Comparison of ENCODE assay signal across 1 cellular context in genomic region chr3:108589081-108589997, GRCh38.
A peak's percentile ranks its signal among the peaks of the same experiment; 100 is the strongest.
TF ChIP-seq lines count a peak whose summit lies in the region.

Gene CIP2A (minus strand): TSS chr3:108589438. CDS start chr3:108589375, 63 bp downstream.
Gene DZIP3 (plus strand): TSS chr3:108589722. CDS start chr3:108605407, 15,685 bp downstream.

TF ChIP-seq in K562, 482 proteins besides CTCF, POLR2A, EP300 and RAD21 (continued from another document and continues in another):
- no peak for TF ChIP-seq NR0B1 (IDR thresholded peaks at IDR 0.05; ENCODE audit: partially characterized antibody)
- no peak for TF ChIP-seq CCNT2 (IDR thresholded peaks at IDR 0.05; ENCODE audit: borderline replicate concordance, extremely low read depth, insufficient read length, low read depth, low read length)
- peak; percentile 72; the same call in 1 of the 2 replicates for TF ChIP-seq FOXM1 (IDR thresholded peaks at IDR 0.05; ENCODE audit: low read depth)
- TF ChIP-seq FOXM1 (CRISPR knock-in tag; IDR thresholded peaks at IDR 0.05; ENCODE audit: low read depth), result no peak
- TF ChIP-seq ZNF79 (CRISPR knock-in tag; IDR thresholded peaks at IDR 0.05; ENCODE audit: low read depth), result no peak
- no peak for TF ChIP-seq ZNF586 (CRISPR knock-in tag; conservative IDR thresholded peaks at IDR 0.05)
- TF ChIP-seq TCF3 (CRISPR knock-in tag; IDR thresholded peaks at IDR 0.05), result no peak
- no peak for TF ChIP-seq RBM39 (optimal IDR thresholded peaks at IDR 0.05; ENCODE audit: low read depth, low read length)
- TF ChIP-seq ZBTB49 (CRISPR knock-in tag; IDR thresholded peaks at IDR 0.05; ENCODE audit: borderline replicate concordance), result no peak
- no peak for TF ChIP-seq HMG20B (CRISPR knock-in tag; IDR thresholded peaks at IDR 0.05)
- no peak for TF ChIP-seq PREB (CRISPR knock-in tag; IDR thresholded peaks at IDR 0.05)
- TF ChIP-seq POLR2AphosphoS2 (IDR thresholded peaks at IDR 0.05; ENCODE audit: low read length), result no peak
- no peak for TF ChIP-seq ATF6 (CRISPR knock-in tag; IDR thresholded peaks at IDR 0.05)
- TF ChIP-seq RNF2 (IDR thresholded peaks at IDR 0.05), result peak; percentile 33; the same call in 1 of the 2 replicates
- no peak for TF ChIP-seq ZNF232 (CRISPR knock-in tag; IDR thresholded peaks at IDR 0.05)
- TF ChIP-seq MCM2 (IDR thresholded peaks at IDR 0.05; ENCODE audit: low read depth), result no peak
- no peak for TF ChIP-seq SNAPC5 (CRISPR knock-in tag; IDR thresholded peaks at IDR 0.05)
- TF ChIP-seq TBP (optimal IDR thresholded peaks at IDR 0.05; ENCODE audit: low read depth, low read length), result peak; percentile 68
- no peak for TF ChIP-seq ZNF274 (IDR thresholded peaks at IDR 0.05; ENCODE audit: borderline replicate concordance, low read depth, low read length)
- no peak for TF ChIP-seq ZNF551 (CRISPR knock-in tag; IDR thresholded peaks at IDR 0.05)
- TF ChIP-seq CBFA2T3 (IDR thresholded peaks at IDR 0.05), result no peak
- no peak for TF ChIP-seq CHAMP1 (IDR thresholded peaks at IDR 0.05)
- TF ChIP-seq NR2F6 (CRISPR knock-in tag; IDR thresholded peaks at IDR 0.05), result no peak
- no peak for TF ChIP-seq ETS2 (tag; IDR thresholded peaks at IDR 0.05; ENCODE audit: borderline replicate concordance, poor library complexity, severe bottlenecking)
- TF ChIP-seq NR2C1 (IDR thresholded peaks at IDR 0.05), result peak; percentile 36; the same call in 1 of the 2 replicates
- TF ChIP-seq NR2C1 (tag; IDR thresholded peaks at IDR 0.05), result peak; percentile 25; the same call in 1 of the 2 replicates
- peak; percentile 45; the same call in 1 of the 2 replicates for TF ChIP-seq ATF7 (IDR thresholded peaks at IDR 0.05)
- TF ChIP-seq HMG20A (CRISPR knock-in tag; conservative IDR thresholded peaks at IDR 0.05), result no peak
- TF ChIP-seq ZNF282 (CRISPR knock-in tag; IDR thresholded peaks at IDR 0.05), result no peak
- peak in 1 of 2 experiments; percentile 33; a peak in 1 of 4 replicates for TF ChIP-seq KDM1A (IDR thresholded peaks at IDR 0.05)
- TF ChIP-seq CBFA2T2 (conservative IDR thresholded peaks at IDR 0.05), result no peak
- TF ChIP-seq SMARCE1 (IDR thresholded peaks at IDR 0.05), result 0 out of 2 replicates have a peak, but pooled peaks have one; percentile 30
- TF ChIP-seq HCFC1 (IDR thresholded peaks at IDR 0.05; ENCODE audit: low read depth, low read length), result peak; percentile 47
- peak; percentile 85 for TF ChIP-seq ZFX (CRISPR knock-in tag; IDR thresholded peaks at IDR 0.05)
- no peak for TF ChIP-seq CHD4 (IDR thresholded peaks at IDR 0.05; ENCODE audit: insufficient read depth, insufficient replicate concordance, low read depth, low read length, poor library complexity, severe bottlenecking)
- peak; percentile 88 for TF ChIP-seq GABPB1 (CRISPR knock-in tag; IDR thresholded peaks at IDR 0.05)
- no peak for TF ChIP-seq ZNF41 (CRISPR knock-in tag; conservative IDR thresholded peaks at IDR 0.05)
- peak; percentile 49 for TF ChIP-seq HMGN3 (IDR thresholded peaks at IDR 0.05; ENCODE audit: borderline replicate concordance, extremely low read depth, insufficient read length, low read depth, low read length)
- no peak for TF ChIP-seq TSC22D4 (tag; IDR thresholded peaks at IDR 0.05)
- no peak for TF ChIP-seq IRF9 (tag; IDR thresholded peaks at IDR 0.05)
- TF ChIP-seq POLR2AphosphoS5 (IDR thresholded peaks at IDR 0.05; ENCODE audit: control insufficient read depth, insufficient read depth, low read depth, low read length), result peak; percentile 65
- TF ChIP-seq ZNF561 (CRISPR knock-in tag; conservative IDR thresholded peaks at IDR 0.05), result no peak
- TF ChIP-seq ESRRB (CRISPR knock-in tag; IDR thresholded peaks at IDR 0.05; ENCODE audit: borderline replicate concordance), result no peak
- no peak for TF ChIP-seq PPARD (CRISPR knock-in tag; IDR thresholded peaks at IDR 0.05)
- peak; percentile 94 for TF ChIP-seq CHD2 (IDR thresholded peaks at IDR 0.05; ENCODE audit: low read depth, low read length)
- no peak for TF ChIP-seq ARID3A (IDR thresholded peaks at IDR 0.05; ENCODE audit: borderline replicate concordance, low read depth, low read length)
- TF ChIP-seq FOXO4 (CRISPR knock-in tag; IDR thresholded peaks at IDR 0.05), result no peak
- TF ChIP-seq PTRF (tag; IDR thresholded peaks at IDR 0.05), result no peak
- no peak for TF ChIP-seq MITF (IDR thresholded peaks at IDR 0.05)
- TF ChIP-seq POLR2H (tag; IDR thresholded peaks at IDR 0.05; ENCODE audit: low read depth), result peak; percentile 7
- no peak for TF ChIP-seq ELK1 (CRISPR knock-in tag; IDR thresholded peaks at IDR 0.05)
- no peak for TF ChIP-seq E2F1 (CRISPR knock-in tag; IDR thresholded peaks at IDR 0.05)
